ENCODE assay signal across 36 cellular contexts in the genomic region with DNA sequence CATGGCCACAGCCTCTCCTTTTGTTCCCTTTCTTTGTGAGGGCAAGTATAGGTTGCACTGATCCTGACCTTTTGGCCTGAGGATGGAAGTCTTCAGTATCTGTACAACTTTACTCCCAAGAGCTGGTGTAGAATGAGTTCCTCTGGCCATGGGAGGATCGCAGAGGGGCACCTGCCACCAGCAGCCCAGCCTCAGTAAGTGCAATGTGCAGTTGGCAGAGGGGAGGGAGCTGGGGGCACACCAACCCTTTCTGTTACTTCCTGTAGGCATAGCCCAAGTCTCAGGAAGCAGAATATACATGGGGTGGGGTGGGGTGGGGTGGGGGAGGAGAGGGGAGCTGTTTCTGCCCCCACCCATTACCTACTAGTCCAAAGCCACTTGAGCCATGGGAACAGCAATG.
"Had no signal": no experiment of that assay in that cellular context is flagged by ENCODE, and none has a peak within 500 bp of the region (broad histone marks: within the 10 kb centered on the region; RNA-seq: fewer than 3 reads in every experiment).

No MANE protein-coding gene starts in this region.

- H3K4me3 Mint-ChIP-seq: activated naive CD4-positive, alpha-beta T cell treated with anti-CD3 and anti-CD28 coated beads for 36 hours; activated naive CD4-positive, alpha-beta T cell treated with anti-CD3 and anti-CD28 coated beads, Interleukin-2, amount 10 ng/mL, durations not matched to agents 7 days and 5 days; activated naive CD4-positive, alpha-beta T cell treated with anti-CD3 and anti-CD28 coated beads, Interleukin-2, amount 50 U/mL, for 24 hours; activated naive CD8-positive, alpha-beta T cell; activated naive CD8-positive, alpha-beta T cell treated with anti-CD3 and anti-CD28 coated beads for 36 hours; activated naive CD8-positive, alpha-beta T cell treated with anti-CD3 and anti-CD28 coated beads, Interleukin-2, amount 10 ng/mL, durations not matched to agents 7 days and 5 days; activated naive CD8-positive, alpha-beta T cell treated with anti-CD3 and anti-CD28 coated beads, Interleukin-2, amount 50 U/mL, for 24 hours; activated T-cell treated with anti-CD3 and anti-CD28 coated beads, Interleukin-2, amount 50 U/mL, for 24 hours; activated T-cell treated with anti-CD3 and anti-CD28 coated beads, Interleukin-2, amount 50 U/mL, for 72 hours; activated T-helper 1 cell treated with anti-CD3 and anti-CD28 coated beads, Interleukin-12 subunit alpha, Interleukin-12 subunit beta, Interleukin-2, Interleukin-4 antibody, amounts not matched to agents 30 ng/mL and 10 ng/mL and 1 ng/mL, durations not matched to agents 14 hours and 24 hours and 36 hours; activated T-helper 17 cell treated with anti-CD3 and anti-CD28 coated beads, Interleukin-2, amount 50 U/mL, for 72 hours; brain; central memory CD8-positive, alpha-beta T cell had no signal

- H3K4me1 Mint-ChIP-seq: activated naive CD4-positive, alpha-beta T cell treated with anti-CD3 and anti-CD28 coated beads, Interleukin-2, amount 10 ng/mL, durations not matched to agents 7 days and 5 days; activated naive CD4-positive, alpha-beta T cell treated with anti-CD3 and anti-CD28 coated beads, Interleukin-2, amount 50 U/mL, for 24 hours; activated naive CD8-positive, alpha-beta T cell treated with anti-CD3 and anti-CD28 coated beads for 36 hours; activated naive CD8-positive, alpha-beta T cell treated with anti-CD3 and anti-CD28 coated beads, Interleukin-2, amount 10 ng/mL, durations not matched to agents 7 days and 5 days; activated naive CD8-positive, alpha-beta T cell treated with anti-CD3 and anti-CD28 coated beads, Interleukin-2, amount 50 U/mL, for 24 hours; activated T-helper 17 cell treated with anti-CD3 and anti-CD28 coated beads, Interleukin-2, amount 50 U/mL, for 72 hours; brain; central memory CD8-positive, alpha-beta T cell had no signal

- H3K27ac ChIP-seq: adrenal gland, ascending aorta, body of pancreas, brain microvascular endothelial cell, breast epithelium, cardiac muscle cell had no signal

- ATAC-seq: activated naive CD4-positive, alpha-beta T cell treated with anti-CD3 and anti-CD28 coated beads, Interleukin-2, amount 50 U/mL, for 72 hours; activated naive CD8-positive, alpha-beta T cell treated with anti-CD3 and anti-CD28 coated beads, Interleukin-2, amount 50 U/mL, for 24 hours; activated T-cell treated with anti-CD3 and anti-CD28 coated beads, Interleukin-2, amount 50 U/mL, for 72 hours; activated T-helper 17 cell treated with anti-CD3 and anti-CD28 coated beads, Interleukin-2, amount 50 U/mL, for 72 hours; body of pancreas had no signal

- H3K36me3 Mint-ChIP-seq: activated naive CD4-positive, alpha-beta T cell treated with anti-CD3 and anti-CD28 coated beads, Interleukin-2, amount 10 ng/mL, durations not matched to agents 7 days and 5 days; activated naive CD4-positive, alpha-beta T cell treated with anti-CD3 and anti-CD28 coated beads, Interleukin-2, amount 50 U/mL, for 24 hours; activated naive CD4-positive, alpha-beta T cell treated with anti-CD3 and anti-CD28 coated beads, Interleukin-2, amount 50 U/mL, for 72 hours; activated naive CD8-positive, alpha-beta T cell; activated naive CD8-positive, alpha-beta T cell treated with anti-CD3 and anti-CD28 coated beads for 36 hours; activated naive CD8-positive, alpha-beta T cell treated with anti-CD3 and anti-CD28 coated beads, Interleukin-2, amount 10 ng/mL, durations not matched to agents 7 days and 5 days; brain had no signal

- H3K9me3 Mint-ChIP-seq: activated naive CD4-positive, alpha-beta T cell treated with anti-CD3 and anti-CD28 coated beads for 36 hours; activated naive CD4-positive, alpha-beta T cell treated with anti-CD3 and anti-CD28 coated beads, Interleukin-2, amount 50 U/mL, for 24 hours; activated naive CD8-positive, alpha-beta T cell treated with anti-CD3 and anti-CD28 coated beads for 36 hours; activated naive CD8-positive, alpha-beta T cell treated with anti-CD3 and anti-CD28 coated beads, Interleukin-2, amount 10 ng/mL, durations not matched to agents 7 days and 5 days; brain had no signal

- H3K36me3 ChIP-seq: adrenal gland, ascending aorta, brain microvascular endothelial cell, breast epithelium, cardiac muscle cell had no signal

- H3K27me3 Mint-ChIP-seq: activated naive CD4-positive, alpha-beta T cell treated with anti-CD3 and anti-CD28 coated beads, Interleukin-2, amount 10 ng/mL, durations not matched to agents 7 days and 5 days; activated naive CD4-positive, alpha-beta T cell treated with anti-CD3 and anti-CD28 coated beads, Interleukin-2, amount 50 U/mL, for 24 hours; activated naive CD8-positive, alpha-beta T cell; activated naive CD8-positive, alpha-beta T cell treated with anti-CD3 and anti-CD28 coated beads for 36 hours; activated naive CD8-positive, alpha-beta T cell treated with anti-CD3 and anti-CD28 coated beads, Interleukin-2, amount 10 ng/mL, durations not matched to agents 7 days and 5 days; activated naive CD8-positive, alpha-beta T cell treated with anti-CD3 and anti-CD28 coated beads, Interleukin-2, amount 50 U/mL, for 24 hours; activated T-cell treated with anti-CD3 and anti-CD28 coated beads, Interleukin-2, amount 50 U/mL, for 24 hours; activated T-helper 17 cell treated with anti-CD3 and anti-CD28 coated beads, Interleukin-2, amount 50 U/mL, for 72 hours; central memory CD8-positive, alpha-beta T cell had no signal

- H3K4me1 ChIP-seq: ascending aorta, breast epithelium had no signal

- H3K9me3 ChIP-seq: adrenal gland, ascending aorta, body of pancreas, breast epithelium had no signal

- H3K4me3 ChIP-seq: adrenal gland, ascending aorta, body of pancreas, breast epithelium, cardiac muscle cell had no signal

- H3K27ac Mint-ChIP-seq: activated naive CD4-positive, alpha-beta T cell treated with anti-CD3 and anti-CD28 coated beads for 36 hours; activated naive CD4-positive, alpha-beta T cell treated with anti-CD3 and anti-CD28 coated beads, Interleukin-2, amount 10 ng/mL, durations not matched to agents 7 days and 5 days; activated naive CD4-positive, alpha-beta T cell treated with anti-CD3 and anti-CD28 coated beads, Interleukin-2, amount 50 U/mL, for 24 hours; activated naive CD4-positive, alpha-beta T cell treated with anti-CD3 and anti-CD28 coated beads, Interleukin-2, amount 50 U/mL, for 72 hours; activated naive CD8-positive, alpha-beta T cell; activated naive CD8-positive, alpha-beta T cell treated with anti-CD3 and anti-CD28 coated beads for 36 hours; activated naive CD8-positive, alpha-beta T cell treated with anti-CD3 and anti-CD28 coated beads, Interleukin-2, amount 10 ng/mL, durations not matched to agents 7 days and 5 days; activated naive CD8-positive, alpha-beta T cell treated with anti-CD3 and anti-CD28 coated beads, Interleukin-2, amount 50 U/mL, for 24 hours; activated T-cell treated with anti-CD3 and anti-CD28 coated beads, Interleukin-2, amount 50 U/mL, for 24 hours; activated T-cell treated with anti-CD3 and anti-CD28 coated beads, Interleukin-2, amount 50 U/mL, for 72 hours; activated T-helper 1 cell treated with anti-CD3 and anti-CD28 coated beads, Interleukin-12 subunit alpha, Interleukin-12 subunit beta, Interleukin-2, Interleukin-4 antibody, amounts not matched to agents 30 ng/mL and 10 ng/mL and 1 ng/mL, durations not matched to agents 14 hours and 24 hours and 36 hours; activated T-helper 17 cell treated with anti-CD3 and anti-CD28 coated beads, Interleukin-2, amount 50 U/mL, for 72 hours; activated T-helper 2 cell treated with anti-CD3 and anti-CD28 coated beads, Interferon-gamma antibody, Interleukin-2, Interleukin-4, amounts not matched to agents 10 μg/mL and 5 μg/mL and 100 μg/mL, durations not matched to agents 14 hours and 24 hours and 36 hours; brain had no signal

- H3K27me3 ChIP-seq: adrenal gland, ascending aorta, body of pancreas, brain microvascular endothelial cell, breast epithelium had no signal

- DNase-seq: activated effector memory CD4-positive, alpha-beta T cell treated with anti-CD3 and anti-CD28 coated beads, Interleukin-2, amount 50 U/mL, for 16 hours; activated effector memory CD4-positive, alpha-beta T cell treated with Interleukin-2 at 50 U/mL for 16 hours; activated gamma-delta T cell; activated gamma-delta T cell treated with Interleukin-2 at 50 U/mL for 16 hours; activated naive CD4-positive, alpha-beta T cell; activated naive CD4-positive, alpha-beta T cell treated with anti-CD3 and anti-CD28 coated beads for 36 hours; activated naive CD4-positive, alpha-beta T cell treated with anti-CD3 and anti-CD28 coated beads, Interleukin-2, amount 10 ng/mL, durations not matched to agents 7 days and 5 days; activated naive CD4-positive, alpha-beta T cell treated with anti-CD3 and anti-CD28 coated beads, Interleukin-2, amount 50 U/mL, for 16 hours; activated naive CD4-positive, alpha-beta T cell treated with Interleukin-2 at 50 U/mL for 16 hours; activated naive CD8-positive, alpha-beta T cell treated with anti-CD3 and anti-CD28 coated beads for 36 hours; activated naive CD8-positive, alpha-beta T cell treated with anti-CD3 and anti-CD28 coated beads, Interleukin-2, amount 10 ng/mL, durations not matched to agents 7 days and 5 days; activated naive CD8-positive, alpha-beta T cell treated with anti-CD3 and anti-CD28 coated beads, Interleukin-2, amount 50 U/mL, for 24 hours; activated T-cell treated with anti-CD3 and anti-CD28 coated beads, Interleukin-2, amount 50 U/mL, for 24 hours; activated T-cell treated with anti-CD3 and anti-CD28 coated beads, Interleukin-2, amount 50 U/mL, for 48 hours; activated T-cell treated with anti-CD3 and anti-CD28 coated beads, Interleukin-2, amount 50 U/mL, for 72 hours; adrenal gland; amniotic stem cell; amygdala; anterior cingulate cortex; aorta; body of pancreas; brain microvascular endothelial cell; caudate nucleus; central memory CD4-positive, alpha-beta T cell; cerebellar nuclear complex had no signal
